1 cellular context compared by ENCODE assay signal in genomic region chr14:23550827-23551265, GRCh38.
TF ChIP-seq lines count a peak whose summit lies in the region.

No MANE protein-coding gene starts in this region.

TF ChIP-seq in WTC11, 78 proteins besides CTCF, POLR2A, EP300 and RAD21 (continued from another document):
- peak; percentile 79; the same call in 1 of the 2 replicates for TF ChIP-seq TP53 (CRISPR knock-in tag; IDR thresholded peaks at IDR 0.05)
- TF ChIP-seq TEAD1 (CRISPR knock-in tag; IDR thresholded peaks at IDR 0.05), result no peak
- TF ChIP-seq ZNF232 (CRISPR knock-in tag; IDR thresholded peaks at IDR 0.05), result 0 out of 2 replicates have a peak, but pooled peaks have one; percentile 54
- no peak for TF ChIP-seq SMAD3 (CRISPR knock-in tag; IDR thresholded peaks at IDR 0.05; ENCODE audit: borderline replicate concordance)
- TF ChIP-seq ZBTB21 (CRISPR knock-in tag; IDR thresholded peaks at IDR 0.05; ENCODE audit: borderline replicate concordance), result 0 out of 2 replicates have a peak, but pooled peaks have one; percentile 22
- TF ChIP-seq, protein P1, sequence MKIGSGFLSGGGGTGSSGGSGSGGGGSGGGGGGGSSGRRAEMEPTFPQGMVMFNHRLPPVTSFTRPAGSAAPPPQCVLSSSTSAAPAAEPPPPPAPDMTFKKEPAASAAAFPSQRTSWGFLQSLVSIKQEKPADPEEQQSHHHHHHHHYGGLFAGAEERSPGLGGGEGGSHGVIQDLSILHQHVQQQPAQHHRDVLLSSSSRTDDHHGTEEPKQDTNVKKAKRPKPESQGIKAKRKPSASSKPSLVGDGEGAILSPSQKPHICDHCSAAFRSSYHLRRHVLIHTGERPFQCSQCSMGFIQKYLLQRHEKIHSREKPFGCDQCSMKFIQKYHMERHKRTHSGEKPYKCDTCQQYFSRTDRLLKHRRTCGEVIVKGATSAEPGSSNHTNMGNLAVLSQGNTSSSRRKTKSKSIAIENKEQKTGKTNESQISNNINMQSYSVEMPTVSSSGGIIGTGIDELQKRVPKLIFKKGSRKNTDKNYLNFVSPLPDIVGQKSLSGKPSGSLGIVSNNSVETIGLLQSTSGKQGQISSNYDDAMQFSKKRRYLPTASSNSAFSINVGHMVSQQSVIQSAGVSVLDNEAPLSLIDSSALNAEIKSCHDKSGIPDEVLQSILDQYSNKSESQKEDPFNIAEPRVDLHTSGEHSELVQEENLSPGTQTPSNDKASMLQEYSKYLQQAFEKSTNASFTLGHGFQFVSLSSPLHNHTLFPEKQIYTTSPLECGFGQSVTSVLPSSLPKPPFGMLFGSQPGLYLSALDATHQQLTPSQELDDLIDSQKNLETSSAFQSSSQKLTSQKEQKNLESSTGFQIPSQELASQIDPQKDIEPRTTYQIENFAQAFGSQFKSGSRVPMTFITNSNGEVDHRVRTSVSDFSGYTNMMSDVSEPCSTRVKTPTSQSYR (CRISPR knock-in tag; IDR thresholded peaks at IDR 0.05), result 0 out of 2 replicates have a peak, but pooled peaks have one; percentile 29
- peak; percentile 30; the same call in 1 of the 2 replicates for TF ChIP-seq FOXP1 (CRISPR knock-in tag; IDR thresholded peaks at IDR 0.05; ENCODE audit: borderline replicate concordance)
- TF ChIP-seq ZNF263 (CRISPR knock-in tag; IDR thresholded peaks at IDR 0.05; ENCODE audit: low read depth), result no peak
